Comparison of ENCODE assay signal across 1 cellular context in genomic region chr1:222465211-222466041, GRCh38.
TF ChIP-seq lines count a peak whose summit lies in the region.

No MANE protein-coding gene starts in this region.

TF ChIP-seq in HepG2, 621 proteins besides CTCF, POLR2A, EP300 and RAD21 (continued from another document and continues in another):
- TF ChIP-seq ZBTB25 (CRISPR knock-in tag; IDR thresholded peaks at IDR 0.05): peak; percentile 64; the same call in 1 of the 2 replicates
- TF ChIP-seq NR1H2 (CRISPR knock-in tag; IDR thresholded peaks at IDR 0.05; ENCODE audit: borderline replicate concordance, low read depth): 0 out of 2 replicates have a peak, but pooled peaks have one; percentile 41
- TF ChIP-seq ZNF747 (CRISPR knock-in tag; IDR thresholded peaks at IDR 0.05; ENCODE audit: borderline replicate concordance): peak; percentile 88; the same call in 1 of the 2 replicates
- TF ChIP-seq SMAD1 (CRISPR knock-in tag; IDR thresholded peaks at IDR 0.05; ENCODE audit: borderline replicate concordance, low read depth): peak; percentile 97; the same call in 1 of the 2 replicates
- TF ChIP-seq YEATS2 (CRISPR knock-in tag; IDR thresholded peaks at IDR 0.05; ENCODE audit: borderline replicate concordance): peak; percentile 75
- TF ChIP-seq ZNF724P (CRISPR knock-in tag; IDR thresholded peaks at IDR 0.05; ENCODE audit: borderline replicate concordance): peak; percentile 98
- peak; percentile 50; the same call in 1 of the 2 replicates for TF ChIP-seq PAWR (CRISPR knock-in tag; IDR thresholded peaks at IDR 0.05; ENCODE audit: borderline replicate concordance)
- TF ChIP-seq MED13 (CRISPR knock-in tag; IDR thresholded peaks at IDR 0.05): no peak
- peak; percentile 78 for TF ChIP-seq ZNF768 (CRISPR knock-in tag; IDR thresholded peaks at IDR 0.05)
- TF ChIP-seq ZNF317 (CRISPR knock-in tag; IDR thresholded peaks at IDR 0.05): peak; percentile 45; the same call in 1 of the 2 replicates
- peak; percentile 56; the same call in 1 of the 2 replicates for TF ChIP-seq FOSL2 (CRISPR knock-in tag; IDR thresholded peaks at IDR 0.05)
- TF ChIP-seq TFDP2 (CRISPR knock-in tag; IDR thresholded peaks at IDR 0.05): peak; percentile 83
- TF ChIP-seq ZNF746 (CRISPR knock-in tag; IDR thresholded peaks at IDR 0.05): peak; percentile 52; the same call in 1 of the 2 replicates
- peak; percentile 27; the same call in 1 of the 2 replicates for TF ChIP-seq KDM1A (CRISPR knock-in tag; IDR thresholded peaks at IDR 0.05)
- TF ChIP-seq ATF2 (CRISPR knock-in tag; IDR thresholded peaks at IDR 0.05): peak; percentile 75
- no peak for TF ChIP-seq MZF1 (CRISPR knock-in tag; IDR thresholded peaks at IDR 0.05; ENCODE audit: borderline replicate concordance)
- no peak for TF ChIP-seq ATF1 (CRISPR knock-in tag; IDR thresholded peaks at IDR 0.05)
- TF ChIP-seq ZNF574 (CRISPR knock-in tag; IDR thresholded peaks at IDR 0.05): peak; percentile 87
- no peak for TF ChIP-seq SNAPC4 (CRISPR knock-in tag; IDR thresholded peaks at IDR 0.05)
- peak; percentile 55; the same call in 1 of the 2 replicates for TF ChIP-seq KDM4B (CRISPR knock-in tag; IDR thresholded peaks at IDR 0.05)
- peak; percentile 63 for TF ChIP-seq NFYC (CRISPR knock-in tag; IDR thresholded peaks at IDR 0.05)
- TF ChIP-seq ZBTB44 (CRISPR knock-in tag; IDR thresholded peaks at IDR 0.05): no peak
- TF ChIP-seq RNF2 (conservative IDR thresholded peaks at IDR 0.05; ENCODE audit: low read depth): peak; percentile 94
- no peak for TF ChIP-seq SYNCRIP (IDR thresholded peaks at IDR 0.05; ENCODE audit: insufficient read depth, low read depth, low read length)
- peak; percentile 84 for TF ChIP-seq DR1 (CRISPR knock-in tag; IDR thresholded peaks at IDR 0.05)
- 0 out of 2 replicates have a peak, but pooled peaks have one; percentile 41 for TF ChIP-seq CAMTA2 (CRISPR knock-in tag; IDR thresholded peaks at IDR 0.05; ENCODE audit: borderline replicate concordance)
- no peak for TF ChIP-seq ZNF7 (CRISPR knock-in tag; IDR thresholded peaks at IDR 0.05)
- TF ChIP-seq ZNF281 (CRISPR knock-in tag; IDR thresholded peaks at IDR 0.05; ENCODE audit: borderline replicate concordance): no peak
- TF ChIP-seq HNRNPH1 (optimal IDR thresholded peaks at IDR 0.05; ENCODE audit: low read depth, low read length): no peak
- peak; percentile 57; the same call in 1 of the 2 replicates for TF ChIP-seq ZNF235 (CRISPR knock-in tag; IDR thresholded peaks at IDR 0.05; ENCODE audit: borderline replicate concordance)
- peak; percentile 90; the same call in 1 of the 2 replicates for TF ChIP-seq ZNF547 (CRISPR knock-in tag; IDR thresholded peaks at IDR 0.05)
- TF ChIP-seq ZNF687 (CRISPR knock-in tag; IDR thresholded peaks at IDR 0.05): peak; percentile 100
- TF ChIP-seq NBN (conservative IDR thresholded peaks at IDR 0.05): no peak
- TF ChIP-seq FOXO4 (CRISPR knock-in tag; conservative IDR thresholded peaks at IDR 0.05): peak; percentile 93; the same call in 1 of the 2 replicates
- TF ChIP-seq TOE1 (CRISPR knock-in tag; IDR thresholded peaks at IDR 0.05): peak; percentile 88; the same call in 1 of the 2 replicates
- TF ChIP-seq ZNF530 (CRISPR knock-in tag; IDR thresholded peaks at IDR 0.05; ENCODE audit: low read depth): no peak
